9 cellular contexts compared by ENCODE assay signal in the genomic region with DNA sequence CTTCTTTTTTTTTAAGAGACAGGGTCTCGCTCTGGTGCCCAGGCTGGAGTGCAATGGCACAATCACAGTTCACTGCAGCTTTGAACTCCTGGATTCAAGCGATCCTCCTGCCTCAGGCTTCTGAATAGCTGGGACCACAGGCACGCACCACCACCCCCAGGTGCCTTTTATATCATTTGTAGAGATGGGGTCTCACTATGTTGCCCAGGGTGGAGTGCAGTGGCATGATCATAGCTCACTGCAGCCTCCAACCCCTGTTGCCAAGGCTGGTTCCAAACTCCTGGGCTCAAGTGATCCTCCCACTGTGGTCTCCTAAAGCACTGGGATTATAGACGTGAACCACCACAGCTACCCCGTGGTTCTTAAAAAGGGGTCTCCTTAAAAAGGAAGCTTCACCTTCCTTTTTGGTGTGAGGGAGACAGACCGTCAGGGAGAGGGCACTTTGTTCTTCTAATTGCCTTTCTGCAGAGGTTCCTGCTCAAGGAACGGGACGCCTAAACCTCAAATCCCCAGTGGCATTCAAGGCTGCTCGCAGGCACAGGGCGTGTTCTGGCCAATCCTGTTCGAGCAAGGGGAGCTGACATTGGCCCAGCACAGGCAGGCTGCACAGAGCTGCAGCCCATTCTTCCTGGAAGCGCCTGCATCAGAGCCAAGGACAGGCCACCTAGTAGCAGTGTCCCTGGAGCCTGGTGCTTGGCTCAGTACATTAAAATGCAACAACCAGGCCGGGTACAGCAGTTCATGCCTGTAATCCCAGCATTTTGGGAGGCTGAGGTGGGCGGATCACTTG.
A peak's percentile ranks its signal among the peaks of the same experiment; 100 is the strongest.
DNase-seq lines count a peak whose midpoint lies in the region; ATAC-seq lines count a peak whose summit lies in the region.
"Had no signal": no experiment of that assay in that cellular context is flagged by ENCODE, and none has a peak within 500 bp of the region (broad histone marks: within the 10 kb centered on the region; RNA-seq: fewer than 3 reads in every experiment).

No MANE protein-coding gene starts in this region.

- H3K27ac ChIP-seq in BLaER1 treated with 17β-estradiol and CSF1 and Interleukin-3, amounts not matched to agents 10 nM and 100 nM = peak overlapping the region in 1 of 11 experiments; percentile 36; a peak in 1 of 22 replicates

- ATAC-seq in Right ventricle myocardium superior (ENCODE audit: poor library complexity) = peak; percentile 87
- no peak for ATAC-seq in HG03108 (IDR thresholded peaks at IDR 0.05; ENCODE audit: unreplicated experiment)
- no peak for ATAC-seq in GM18870 (IDR thresholded peaks at IDR 0.05; ENCODE audit: unreplicated experiment)
- ATAC-seq in activated T-cell treated with anti-CD3 and anti-CD28 coated beads, Interleukin-2, amount 50 U/mL, for 72 hours (replicated peaks in 1 of 2) = no peak

- H3K27ac Mint-ChIP-seq in activated T-cell treated with anti-CD3 and anti-CD28 coated beads, Interleukin-2, amount 50 U/mL, for 72 hours = no peak overlapping the region
- H3K27ac Mint-ChIP-seq: CD4-positive, CD25-positive, alpha-beta regulatory T cell had no signal

- peaks cover 33 to 77% (median 74%) of the 10 kb centered on the region in 10 experiments for H3K4me1 ChIP-seq in BLaER1 treated with 17β-estradiol and CSF1 and Interleukin-3, amounts not matched to agents 10 nM and 100 nM

- DNase-seq in SK-N-DZ (ENCODE audit: low spot score) (peak; percentile 60), Right ventricle myocardium superior (peak; percentile 92), posterior vena cava (ENCODE audit: low spot score) (peak; percentile 95), NOMO-1 treated with DMSO at 0.1 percent for 48 hours (lab: John Stamatoyannopoulos, UW; ENCODE audit: unreplicated experiment) (no peak)
- DNase-seq in activated T-cell treated with anti-CD3 and anti-CD28 coated beads, Interleukin-2, amount 50 U/mL, for 72 hours = no peak
- DNase-seq: CD4-positive, CD25-positive, alpha-beta regulatory T cell had no signal

- H3K9ac ChIP-seq in BLaER1 treated with 17β-estradiol and CSF1 and Interleukin-3, amounts not matched to agents 10 nM and 100 nM = no peak overlapping the region; a peak in 1 of 22 replicates

- H3K9me3 ChIP-seq in BLaER1 treated with 17β-estradiol and CSF1 and Interleukin-3, amounts not matched to agents 10 nM and 100 nM (replicated peaks in 1 of 11) = no peaks in the 10 kb centered on the region; a peak in 1 of 22 replicates

- intact Hi-C loops in Right ventricle myocardium superior (cut with DNase I) = no loop called here
- intact Hi-C loops in posterior vena cava (cut with DNase I) = no loop called here

- H3K9me3 Mint-ChIP-seq in activated T-cell treated with anti-CD3 and anti-CD28 coated beads, Interleukin-2, amount 50 U/mL, for 72 hours = no peaks in the 10 kb centered on the region
- H3K9me3 Mint-ChIP-seq: CD4-positive, CD25-positive, alpha-beta regulatory T cell had no signal

- H3K4me2 ChIP-seq in BLaER1 treated with 17β-estradiol and CSF1 and Interleukin-3, amounts not matched to agents 10 nM and 100 nM = peak overlapping the region; percentile 5 to 79 (median 70); a peak in 20 of 22 replicates

- no peaks in the 10 kb centered on the region for H3K27me3 ChIP-seq in BLaER1 treated with 17β-estradiol and CSF1 and Interleukin-3, amounts not matched to agents 10 nM and 100 nM

- H3K4me3 ChIP-seq in BLaER1 treated with 17β-estradiol and CSF1 and Interleukin-3, amounts not matched to agents 10 nM and 100 nM = 0 out of 20 replicates have a peak overlapping the region, but pooled peaks of 1 of the 10 experiments have one; percentile 24

- H3K36me3 Mint-ChIP-seq in activated T-cell treated with anti-CD3 and anti-CD28 coated beads, Interleukin-2, amount 50 U/mL, for 72 hours (ENCODE audit: insufficient read depth in 2 of 2) = no peaks in the 10 kb centered on the region
- H3K36me3 Mint-ChIP-seq: CD4-positive, CD25-positive, alpha-beta regulatory T cell had no signal

- no peaks in the 10 kb centered on the region for H3K36me3 ChIP-seq in BLaER1 treated with 17β-estradiol and CSF1 and Interleukin-3, amounts not matched to agents 10 nM and 100 nM

- 0 out of 22 replicates have a peak, but pooled peaks cover 0 to 4% (median 0%) of the 10 kb centered on the region in 11 experiments for H4K20me1 ChIP-seq in BLaER1 treated with 17β-estradiol and CSF1 and Interleukin-3, amounts not matched to agents 10 nM and 100 nM

- no peak overlapping the region for H3K4me3 Mint-ChIP-seq in activated T-cell treated with anti-CD3 and anti-CD28 coated beads, Interleukin-2, amount 50 U/mL, for 72 hours
- H3K4me3 Mint-ChIP-seq: CD4-positive, CD25-positive, alpha-beta regulatory T cell had no signal

- H3K4me1 Mint-ChIP-seq in activated T-cell treated with anti-CD3 and anti-CD28 coated beads, Interleukin-2, amount 50 U/mL, for 72 hours (ENCODE audit: low read depth) = no peaks in the 10 kb centered on the region
- H3K4me1 Mint-ChIP-seq: CD4-positive, CD25-positive, alpha-beta regulatory T cell had no signal

- H3K27me3 Mint-ChIP-seq in activated T-cell treated with anti-CD3 and anti-CD28 coated beads, Interleukin-2, amount 50 U/mL, for 72 hours (ENCODE audit: low read depth) = peaks cover 54% of the 10 kb centered on the region

Comparison
In these comparisons a context has a peak if more than half of its experiments do, and no peak if none do; other contexts are left out.
1. DNase-seq: peak in SK-N-DZ (single experiment), Right ventricle myocardium superior (single experiment) and posterior vena cava (single experiment); none in NOMO-1 treated with DMSO at 0.1 percent for 48 hours (single experiment) and activated T-cell treated with anti-CD3 and anti-CD28 coated beads, Interleukin-2, amount 50 U/mL, for 72 hours (0 of 2).